In the genomic region with DNA sequence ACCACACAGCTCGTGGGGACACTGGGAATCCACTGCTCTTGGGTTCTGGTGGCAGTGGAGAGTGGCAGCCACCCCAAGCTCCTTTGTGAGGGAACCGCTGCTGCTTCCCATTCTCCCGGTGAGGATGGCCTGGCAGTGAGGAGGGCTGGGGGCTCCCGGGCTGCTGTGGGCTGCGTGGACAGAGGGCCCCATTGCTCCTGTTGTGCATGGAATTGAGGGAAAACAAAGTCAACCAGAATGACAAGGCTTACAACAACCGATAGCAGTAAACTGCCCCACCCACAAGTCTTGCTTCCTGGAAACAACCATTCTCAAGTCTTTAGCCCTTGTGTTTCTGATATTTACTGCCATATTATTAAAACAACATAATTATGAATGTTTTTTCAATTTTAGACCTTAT, we compare ENCODE assay signal across 1 cellular context.
TF ChIP-seq lines count a peak whose summit lies in the region.

No MANE protein-coding gene starts in this region.

TF ChIP-seq in IMR-90, 13 proteins besides CTCF, POLR2A, EP300 and RAD21:
- TF ChIP-seq RFX5 (IDR thresholded peaks at IDR 0.05; ENCODE audit: low read depth, low read length), result no peak
- TF ChIP-seq ELK1 (IDR thresholded peaks at IDR 0.05; ENCODE audit: borderline replicate concordance, low read depth, low read length), result no peak
- no peak for TF ChIP-seq MXI1 (IDR thresholded peaks at IDR 0.05; ENCODE audit: borderline replicate concordance, low read depth, low read length)
- no peak for TF ChIP-seq SMC3 (IDR thresholded peaks at IDR 0.05; ENCODE audit: low read depth, low read length)
- no peak for TF ChIP-seq USF2 (IDR thresholded peaks at IDR 0.05; ENCODE audit: low read depth, low read length)
- no peak for TF ChIP-seq NFE2L2 (IDR thresholded peaks at IDR 0.05; ENCODE audit: low read depth, low read length)
- TF ChIP-seq CEBPB (IDR thresholded peaks at IDR 0.05; ENCODE audit: low read depth, low read length), result no peak
- no peak for TF ChIP-seq MAZ (IDR thresholded peaks at IDR 0.05; ENCODE audit: borderline replicate concordance, low read depth, low read length)
- no peak for TF ChIP-seq CHD1 (IDR thresholded peaks at IDR 0.05; ENCODE audit: low read depth, low read length)
